In genomic region chr21:26788783-26789182, GRCh38 we compare ENCODE assay signal across 18 cellular contexts. TPM values are rescaled to one million over a fixed set of nuclear protein-coding genes. Genes with fewer than 3 reads are reported as not detected.
DNase-seq lines count a peak whose midpoint lies in the region; ATAC-seq and TF ChIP-seq lines count a peak whose summit lies in the region.
"Had no signal": no experiment of that assay in that cellular context is flagged by ENCODE, and none has a peak within 500 bp of the region (broad histone marks: within the 10 kb centered on the region; RNA-seq: fewer than 3 reads in every experiment).

No MANE protein-coding gene starts in this region.

- TF ChIP-seq CTCF in esophagus muscularis mucosa (IDR thresholded peaks at IDR 0.05), result no peak
- TF ChIP-seq CTCF in ovary (IDR thresholded peaks at IDR 0.05), result no peak
- no peak for TF ChIP-seq CTCF in upper lobe of right lung (IDR thresholded peaks at IDR 0.05)

- TF ChIP-seq POLR2A in esophagus muscularis mucosa (IDR thresholded peaks at IDR 0.05; ENCODE audit: low read depth) (no peak), ovary (IDR thresholded peaks at IDR 0.05) (no peak)

- H3K27me3 ChIP-seq in esophagus muscularis mucosa (no peaks in the 10 kb centered on the region), ovary (no peaks in the 10 kb centered on the region), upper lobe of right lung (no peaks in the 10 kb centered on the region)

- H3K9me3 ChIP-seq in esophagus muscularis mucosa, result no peaks in the 10 kb centered on the region
- no peaks in the 10 kb centered on the region for H3K9me3 ChIP-seq in ovary
- H3K9me3 ChIP-seq in upper lobe of right lung, result no peaks in the 10 kb centered on the region
- H3K9me3 ChIP-seq: neutrophil had no signal

- TF ChIP-seq EP300 in esophagus muscularis mucosa (IDR thresholded peaks at IDR 0.05) (no peak), ovary (IDR thresholded peaks at IDR 0.05) (peak; percentile 89)

- peak; percentile 83 for ATAC-seq in left ventricle myocardium superior
- peak; percentile 43 for ATAC-seq in upper lobe of right lung
- ATAC-seq in GM21737 (IDR thresholded peaks at IDR 0.05; ENCODE audit: unreplicated experiment), result no peak
- no peak for ATAC-seq in HG02885 (IDR thresholded peaks at IDR 0.05; ENCODE audit: poor library complexity, unreplicated experiment)

- no peaks in the 10 kb centered on the region for H3K36me3 ChIP-seq in esophagus muscularis mucosa
- no peaks in the 10 kb centered on the region for H3K36me3 ChIP-seq in ovary
- H3K36me3 ChIP-seq in upper lobe of right lung, result no peaks in the 10 kb centered on the region
- H3K36me3 ChIP-seq: neutrophil had no signal

- DNase-seq in esophagus muscularis mucosa (ENCODE audit: extremely low spot score), result no peak
- peak; percentile 52 for DNase-seq in left ventricle myocardium superior
- peak; percentile 57 to 82 (median 66) for DNase-seq in ovary
- DNase-seq in upper lobe of right lung, result no peak
- no peak for DNase-seq in glomerular visceral epithelial cell (ENCODE audit: extremely low spot score)
- DNase-seq: activated CD4-positive, alpha-beta T cell treated with anti-CD3 and anti-CD28 coated beads for 1 hour; CD4-positive, CD25-positive, alpha-beta regulatory T cell; DMS 273 treated with DMSO at 0.1 percent for 48 hours; foreskin melanocyte; MM.1S; NCI-H146; NCI-H2171; NCI-H526; SHP77 treated with DMSO at 0.1 percent for 48 hours; stimulated activated CD4-positive, alpha-beta T cell treated with anti-CD3 and anti-CD28 coated beads, Interleukin-15, amount 100 ng/mL, for 24 hours had no signal

- H3K4me1 ChIP-seq in esophagus muscularis mucosa (peaks cover 7 to 21% (median 11%) of the 10 kb centered on the region in 4 donors), ovary (ENCODE audit: insufficient read depth) (peaks cover 11% of the 10 kb centered on the region), upper lobe of right lung (peaks cover 6% of the 10 kb centered on the region)

- H3K27ac ChIP-seq in esophagus muscularis mucosa (replicated peaks in 1 of 4) (peak overlapping the region; percentile 49 to 71 (median 64)), ovary (peak overlapping the region; percentile 53 to 74), upper lobe of right lung (peak overlapping the region; percentile 51)
- H3K27ac ChIP-seq: neutrophil had no signal

- WGBS in esophagus muscularis mucosa, result 59% methylated on average over 8 of the region's 8 CpGs
- 23 to 51% (median 33%) methylated on average over 8 of the region's 8 CpGs for WGBS in ovary, 3 donors

- H3K4me3 ChIP-seq in esophagus muscularis mucosa, result no peak overlapping the region
- no peak overlapping the region for H3K4me3 ChIP-seq in ovary
- no peak overlapping the region for H3K4me3 ChIP-seq in upper lobe of right lung

- intact Hi-C loops in esophagus muscularis mucosa (cut with DNase I) (no loop called here), left ventricle myocardium superior (cut with micrococcal nuclease) (no loop called here), ovary (cut with DNase I) (loop anchor here in 1 of 4 donors (1.0 kb wide), 1 partner anchor 57 kb away; the partner anchor contains the start of gene ADAMTS1), upper lobe of right lung (cut with DNase I) (no loop called here)

RNA-seq across cellular contexts. Expression of gene ADAMTS1, which starts 56.4 kb away (rescaled TPM):
- total RNA-seq in esophagus muscularis mucosa, result 100 to 1,000 TPM in 2 of 4 donors, 10 to 100 TPM in 2; 60.6 to 164 (median 123) TPM
- 41.8 TPM for total RNA-seq in left ventricle myocardium superior
- total RNA-seq in ovary, result 100 to 1,000 TPM; 212 to 532 (median 297) TPM
- polyA plus RNA-seq in ovary, result 100 to 1,000 TPM in 1 of 2 donors, 10 to 100 TPM in 1; 93.7 to 155 TPM
- 122 TPM for total RNA-seq in upper lobe of right lung

Comparison
In these comparisons a context has a peak if more than half of its experiments do, and no peak if none do; other contexts are left out.
1. DNase-seq: peak in left ventricle myocardium superior (single experiment) and ovary (5 of 5); none in esophagus muscularis mucosa (single experiment), upper lobe of right lung (single experiment) and glomerular visceral epithelial cell (single experiment).
2. ATAC-seq: peak in left ventricle myocardium superior (single experiment) and upper lobe of right lung (single experiment); none in GM21737 (single experiment) and HG02885 (single experiment).
3. Peak in every context shown above with its lines, with median percentiles within 50 percentile points of each other: H3K27ac ChIP-seq.